16 cellular contexts compared by ENCODE assay signal in genomic region chr1:29506678-29507225, GRCh38.
DNase-seq lines count a peak whose midpoint lies in the region; ATAC-seq and TF ChIP-seq lines count a peak whose summit lies in the region.
"Had no signal": no experiment of that assay in that cellular context is flagged by ENCODE, and none has a peak within 500 bp of the region (broad histone marks: within the 10 kb centered on the region; RNA-seq: fewer than 3 reads in every experiment).

No MANE protein-coding gene starts in this region.

- no peak overlapping the region for H4K8ac ChIP-seq in H9 (replicated peaks; ENCODE audit: insufficient read length, low read depth, low read length)

- peaks cover 23% of the 10 kb centered on the region for H3K4me1 ChIP-seq in GM23338 (ENCODE audit: insufficient read depth)
- peaks cover 5% of the 10 kb centered on the region; the same call in 1 of the 2 replicates for H3K4me1 ChIP-seq in H9 (ENCODE audit: insufficient read depth, low read length)
- no peaks in the 10 kb centered on the region for H3K4me1 ChIP-seq in sigmoid colon
- H3K4me1 ChIP-seq: Caco-2 had no signal

- no peaks in the 10 kb centered on the region for H3K79me1 ChIP-seq in H9 (ENCODE audit: insufficient read depth, low read depth, low read length, poor library complexity, severe bottlenecking)

- H3T11ph ChIP-seq in H9 (ENCODE audit: low read length), result no peak overlapping the region

- no peak for TF ChIP-seq POLR2A in sigmoid colon (IDR thresholded peaks at IDR 0.05)

- WGBS in H9 (ENCODE audit: extremely low coverage, insufficient read length, low lambda C conversion rate), result no CpG with 5 or more reads among the region's 12 CpGs
- WGBS in sigmoid colon, 2 donors, result 80 to 86% methylated on average over 12 of the region's 12 CpGs

- H2BK120ac ChIP-seq in H9 (ENCODE audit: low read depth, low read length, poor library complexity, severe bottlenecking), result no peak overlapping the region

- no peak overlapping the region for H3K4me2 ChIP-seq in GM23338
- no peak overlapping the region for H3K4me2 ChIP-seq in H9 (ENCODE audit: insufficient read depth, insufficient read length, low read length)

- no peaks in the 10 kb centered on the region for H3K23me2 ChIP-seq in H9 (ENCODE audit: insufficient read length, low read depth, low read length, poor library complexity, severe bottlenecking)

- H3K4me1 Mint-ChIP-seq in GM23338, result peaks cover 29% of the 10 kb centered on the region
- peaks cover 44 to 46% of the 10 kb centered on the region in 2 experiments for H3K4me1 Mint-ChIP-seq in H9
- H3K4me1 Mint-ChIP-seq in osteocyte (ENCODE audit: unreplicated experiment), result no peaks in the 10 kb centered on the region
- H3K4me1 Mint-ChIP-seq: B cell; CD4-positive, CD25-positive, alpha-beta regulatory T cell had no signal

- H2AFZ ChIP-seq in GM23338 (peak overlapping the region; percentile 18; the same call in 1 of the 2 replicates), H9 (ENCODE audit: low read length) (no peak overlapping the region)

- H3K9me3 Mint-ChIP-seq in GM23338, result no peaks in the 10 kb centered on the region
- H3K9me3 Mint-ChIP-seq in H9, result no peaks in the 10 kb centered on the region
- no peaks in the 10 kb centered on the region for H3K9me3 Mint-ChIP-seq in osteocyte (ENCODE audit: unreplicated experiment)

- H4K91ac ChIP-seq in H9 (ENCODE audit: insufficient read length, low read depth, low read length), result no peak overlapping the region

- H3K9ac ChIP-seq in H9 (ENCODE audit: extremely low read depth, insufficient read length, low read length), result no peak overlapping the region

- no peak overlapping the region for H3K4ac ChIP-seq in H9 (ENCODE audit: low read depth, low read length)

- H3K36me3 Mint-ChIP-seq in GM23338 (ENCODE audit: low read depth) (no peaks in the 10 kb centered on the region), H9 (ENCODE audit: insufficient read depth in 1 of 3, low read depth in 3 of 3) (no peaks in the 10 kb centered on the region), osteocyte (ENCODE audit: unreplicated experiment) (no peaks in the 10 kb centered on the region)
- H3K36me3 Mint-ChIP-seq: CD4-positive, CD25-positive, alpha-beta regulatory T cell had no signal

- H2BK15ac ChIP-seq in H9 (ENCODE audit: low read depth, low read length), result no peak overlapping the region

- H3K4me3 Mint-ChIP-seq in GM23338 (no peak overlapping the region), H9 (no peak overlapping the region), osteocyte (ENCODE audit: unreplicated experiment) (no peak overlapping the region)
- H3K4me3 Mint-ChIP-seq: B cell; CD4-positive, CD25-positive, alpha-beta regulatory T cell had no signal

- no peaks in the 10 kb centered on the region for H3F3A ChIP-seq in GM23338 (replicated peaks; ENCODE audit: low read depth)

- no peak overlapping the region for H2BK12ac ChIP-seq in H9 (ENCODE audit: insufficient read length, low read depth, low read length)

- no peaks in the 10 kb centered on the region for H3K27me3 ChIP-seq in GM23338 (ENCODE audit: insufficient read depth)
- H3K27me3 ChIP-seq in H9 (ENCODE audit: insufficient read depth, low read length), result no peaks in the 10 kb centered on the region
- H3K27me3 ChIP-seq in sigmoid colon, result peaks cover 0 to 26% (median 0%) of the 10 kb centered on the region in 3 donors

- H3K9me3 ChIP-seq in H9 (ENCODE audit: control insufficient read depth, low read depth, low read length) (no peaks in the 10 kb centered on the region), sigmoid colon (peaks cover 0 to under 1% (median 0%) of the 10 kb centered on the region in 4 donors)
- H3K9me3 ChIP-seq: Caco-2, HAP-1 had no signal

- DNase-seq in GM23338 (ENCODE audit: low spot score) (no peak), H9 (peak; percentile 17), ecto neural progenitor cell (ENCODE audit: low spot score) (peak; percentile 38), osteocyte (ENCODE audit: extremely low spot score, unreplicated experiment) (peak; percentile 62), sigmoid colon (no peak)
- DNase-seq: Caco-2; CD4-positive, CD25-positive, alpha-beta regulatory T cell; EL; NCI-H2227 treated with DMSO at 0.1 percent for 48 hours; Right ventricle myocardium superior had no signal

- no peak for ATAC-seq in GM23338
- no peak for ATAC-seq in HG03175 (IDR thresholded peaks at IDR 0.05; ENCODE audit: unreplicated experiment)
- no peak for ATAC-seq in esophagus mucosa
- ATAC-seq: SK-N-SH treated with all-trans-retinoic acid at 6 μM for 48 hours had no signal

- no peak for TF ChIP-seq CTCF in GM23338 (conservative IDR thresholded peaks at IDR 0.05; ENCODE audit: low read depth in 2 of 2)
- no peak for TF ChIP-seq CTCF in H9 (conservative IDR thresholded peaks at IDR 0.05)
- no peak for TF ChIP-seq CTCF in osteocyte (IDR thresholded peaks at IDR 0.05)
- no peak for TF ChIP-seq CTCF in sigmoid colon (IDR thresholded peaks at IDR 0.05)

- intact Hi-C loops in sigmoid colon (cut with DNase I), result no loop called here

- H3K9me2 ChIP-seq in GM23338 (ENCODE audit: insufficient read depth), result no peaks in the 10 kb centered on the region

- H3K14ac ChIP-seq in H9 (ENCODE audit: insufficient read depth, low read length), result no peak overlapping the region

- H3K18ac ChIP-seq in H9 (ENCODE audit: insufficient read length, low read depth, low read length), result no peak overlapping the region

- no peak overlapping the region for H4K5ac ChIP-seq in H9 (ENCODE audit: insufficient read length, low read depth, low read length)

- H3K27ac Mint-ChIP-seq in GM23338 (no peak overlapping the region), H9 (peak overlapping the region in 1 of 3 experiments; percentile 6; a peak in 1 of 7 replicates), osteocyte (ENCODE audit: unreplicated experiment) (no peak overlapping the region)
- H3K27ac Mint-ChIP-seq: B cell; CD4-positive, CD25-positive, alpha-beta regulatory T cell had no signal

- no peak for TF ChIP-seq EP300 in sigmoid colon (IDR thresholded peaks at IDR 0.05)

- H3K79me2 ChIP-seq in GM23338 (replicated peaks; ENCODE audit: insufficient read depth) (no peaks in the 10 kb centered on the region), H9 (ENCODE audit: insufficient read depth, low read length) (no peaks in the 10 kb centered on the region)

- H3K36me3 ChIP-seq in GM23338 (ENCODE audit: insufficient read depth), result no peaks in the 10 kb centered on the region
- H3K36me3 ChIP-seq in sigmoid colon, result no peaks in the 10 kb centered on the region
- H3K36me3 ChIP-seq: HAP-1 had no signal

- H4K20me1 ChIP-seq in GM23338 (replicated peaks; ENCODE audit: insufficient read depth) (no peaks in the 10 kb centered on the region), H9 (ENCODE audit: control insufficient read depth, insufficient read depth, insufficient read length) (no peaks in the 10 kb centered on the region)

- H3K27me3 Mint-ChIP-seq in GM23338 (ENCODE audit: insufficient read depth, low read depth, poor library complexity) (peaks cover 12% of the 10 kb centered on the region), H9 (ENCODE audit: low read depth) (no peaks in the 10 kb centered on the region; the same call in 1 of the 2 replicates), osteocyte (ENCODE audit: unreplicated experiment) (peaks cover 16% of the 10 kb centered on the region)

- H3K27ac ChIP-seq in GM23338 (ENCODE audit: low read depth) (no peak overlapping the region), H9 (ENCODE audit: insufficient read length, low read depth, low read length) (no peak overlapping the region), sigmoid colon (no peak overlapping the region)
- H3K27ac ChIP-seq: HL-60 had no signal

- H2BK20ac ChIP-seq in H9 (ENCODE audit: low read depth, low read length, poor library complexity, severe bottlenecking), result no peak overlapping the region

- H2BK5ac ChIP-seq in H9 (ENCODE audit: insufficient read length, low read length), result no peak overlapping the region

- no peak overlapping the region for H3K23ac ChIP-seq in H9 (ENCODE audit: insufficient read length, low read depth, low read length)

- no peak overlapping the region for H3K56ac ChIP-seq in H9 (ENCODE audit: insufficient read length, low read depth, low read length)

- no peak overlapping the region for H2AK5ac ChIP-seq in H9 (ENCODE audit: insufficient read length, low read length)

- H3K4me3 ChIP-seq in GM23338, result no peak overlapping the region
- H3K4me3 ChIP-seq in sigmoid colon, result no peak overlapping the region
- H3K4me3 ChIP-seq: HAP-1 had no signal

TF ChIP-seq in GM23338, 12 proteins besides CTCF, POLR2A, EP300 and RAD21 (continues in another document):
- no peak for TF ChIP-seq EZH2 (IDR thresholded peaks at IDR 0.05; ENCODE audit: low read depth, unreplicated experiment)

Comparison
In these comparisons a context has a peak if more than half of its experiments do, and no peak if none do; other contexts are left out.
1. DNase-seq: peak in H9 (single experiment), ecto neural progenitor cell (single experiment) and osteocyte (single experiment); none in GM23338 (single experiment) and sigmoid colon (single experiment).